1 cellular context compared by ENCODE assay signal in the genomic region with DNA sequence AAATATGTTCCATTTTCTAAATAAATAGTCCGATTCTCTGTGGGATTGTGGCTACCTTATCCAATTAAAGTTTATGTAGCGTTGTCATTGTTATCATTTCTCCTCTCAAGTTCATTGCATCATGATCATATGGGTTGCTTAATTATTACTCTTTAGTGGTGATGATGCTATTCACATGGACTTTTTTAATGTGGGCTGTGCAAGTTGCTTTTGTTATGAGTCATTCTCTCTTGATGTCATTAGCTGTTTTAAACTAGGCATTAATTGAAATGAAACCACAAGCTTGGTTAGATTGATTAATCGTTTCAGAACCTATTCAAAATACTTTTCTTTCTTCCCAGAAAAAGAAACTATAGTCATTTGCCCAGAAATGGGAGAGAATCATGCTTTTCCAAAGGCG.
A peak's percentile ranks its signal among the peaks of the same experiment; 100 is the strongest.
TF ChIP-seq lines count a peak whose summit lies in the region.

No MANE protein-coding gene starts in this region.

TF ChIP-seq in A549, 52 proteins besides CTCF, POLR2A, EP300 and RAD21 (continued from another document):
- TF ChIP-seq, protein P1, sequence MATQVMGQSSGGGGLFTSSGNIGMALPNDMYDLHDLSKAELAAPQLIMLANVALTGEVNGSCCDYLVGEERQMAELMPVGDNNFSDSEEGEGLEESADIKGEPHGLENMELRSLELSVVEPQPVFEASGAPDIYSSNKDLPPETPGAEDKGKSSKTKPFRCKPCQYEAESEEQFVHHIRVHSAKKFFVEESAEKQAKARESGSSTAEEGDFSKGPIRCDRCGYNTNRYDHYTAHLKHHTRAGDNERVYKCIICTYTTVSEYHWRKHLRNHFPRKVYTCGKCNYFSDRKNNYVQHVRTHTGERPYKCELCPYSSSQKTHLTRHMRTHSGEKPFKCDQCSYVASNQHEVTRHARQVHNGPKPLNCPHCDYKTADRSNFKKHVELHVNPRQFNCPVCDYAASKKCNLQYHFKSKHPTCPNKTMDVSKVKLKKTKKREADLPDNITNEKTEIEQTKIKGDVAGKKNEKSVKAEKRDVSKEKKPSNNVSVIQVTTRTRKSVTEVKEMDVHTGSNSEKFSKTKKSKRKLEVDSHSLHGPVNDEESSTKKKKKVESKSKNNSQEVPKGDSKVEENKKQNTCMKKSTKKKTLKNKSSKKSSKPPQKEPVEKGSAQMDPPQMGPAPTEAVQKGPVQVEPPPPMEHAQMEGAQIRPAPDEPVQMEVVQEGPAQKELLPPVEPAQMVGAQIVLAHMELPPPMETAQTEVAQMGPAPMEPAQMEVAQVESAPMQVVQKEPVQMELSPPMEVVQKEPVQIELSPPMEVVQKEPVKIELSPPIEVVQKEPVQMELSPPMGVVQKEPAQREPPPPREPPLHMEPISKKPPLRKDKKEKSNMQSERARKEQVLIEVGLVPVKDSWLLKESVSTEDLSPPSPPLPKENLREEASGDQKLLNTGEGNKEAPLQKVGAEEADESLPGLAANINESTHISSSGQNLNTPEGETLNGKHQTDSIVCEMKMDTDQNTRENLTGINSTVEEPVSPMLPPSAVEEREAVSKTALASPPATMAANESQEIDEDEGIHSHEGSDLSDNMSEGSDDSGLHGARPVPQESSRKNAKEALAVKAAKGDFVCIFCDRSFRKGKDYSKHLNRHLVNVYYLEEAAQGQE (IDR thresholded peaks at IDR 0.05): no peak
- TF ChIP-seq FOXS1 (CRISPR knock-in tag; IDR thresholded peaks at IDR 0.05) (no peak), CEBPB (IDR thresholded peaks at IDR 0.05) (peak; percentile 14 to 71; a peak in 2 of 4 replicates), BHLHE40 (IDR thresholded peaks at IDR 0.05; ENCODE audit: low read depth, low read length) (no peak), NFE2L2 (conservative IDR thresholded peaks at IDR 0.05; ENCODE audit: low read length) (no peak), HEYL (CRISPR knock-in tag; IDR thresholded peaks at IDR 0.05) (no peak), CBX8 (IDR thresholded peaks at IDR 0.05) (no peak), ZFP36 (IDR thresholded peaks at IDR 0.05; ENCODE audit: borderline replicate concordance, partially characterized antibody) (no peak), CHD4 (IDR thresholded peaks at IDR 0.05; ENCODE audit: borderline replicate concordance) (no peak), MAFK (IDR thresholded peaks at IDR 0.05; ENCODE audit: partially characterized antibody) (no peak), NR3C1 (IDR thresholded peaks at IDR 0.05) (no peak), JUNB (IDR thresholded peaks at IDR 0.05) (0 out of 2 replicates have a peak, but pooled peaks have one; percentile 15), ZNF302 (CRISPR knock-in tag; IDR thresholded peaks at IDR 0.05) (no peak), GATA3 (IDR thresholded peaks at IDR 0.05; ENCODE audit: borderline replicate concordance) (peak; percentile 32; the same call in 1 of the 2 replicates), HOXA7 (CRISPR knock-in tag; IDR thresholded peaks at IDR 0.05) (no peak), RARB (CRISPR knock-in tag; IDR thresholded peaks at IDR 0.05) (no peak), EHF (CRISPR knock-in tag; IDR thresholded peaks at IDR 0.05) (no peak), EHMT2 (IDR thresholded peaks at IDR 0.05; ENCODE audit: low read depth) (no peak), RFX5 (IDR thresholded peaks at IDR 0.05) (no peak), RNF2 (IDR thresholded peaks at IDR 0.05; ENCODE audit: borderline replicate concordance, low read depth) (no peak), CHD2 (IDR thresholded peaks at IDR 0.05; ENCODE audit: low read length, partially characterized antibody) (no peak), FOSL2 (IDR thresholded peaks at IDR 0.05) (no peak), FOSL2 (CRISPR knock-in tag; IDR thresholded peaks at IDR 0.05) (peak; percentile 78), MYC (IDR thresholded peaks at IDR 0.05; ENCODE audit: borderline replicate concordance, low read length) (no peak), HOXB5 (CRISPR knock-in tag; IDR thresholded peaks at IDR 0.05) (no peak)
- TF ChIP-seq, protein P2, sequence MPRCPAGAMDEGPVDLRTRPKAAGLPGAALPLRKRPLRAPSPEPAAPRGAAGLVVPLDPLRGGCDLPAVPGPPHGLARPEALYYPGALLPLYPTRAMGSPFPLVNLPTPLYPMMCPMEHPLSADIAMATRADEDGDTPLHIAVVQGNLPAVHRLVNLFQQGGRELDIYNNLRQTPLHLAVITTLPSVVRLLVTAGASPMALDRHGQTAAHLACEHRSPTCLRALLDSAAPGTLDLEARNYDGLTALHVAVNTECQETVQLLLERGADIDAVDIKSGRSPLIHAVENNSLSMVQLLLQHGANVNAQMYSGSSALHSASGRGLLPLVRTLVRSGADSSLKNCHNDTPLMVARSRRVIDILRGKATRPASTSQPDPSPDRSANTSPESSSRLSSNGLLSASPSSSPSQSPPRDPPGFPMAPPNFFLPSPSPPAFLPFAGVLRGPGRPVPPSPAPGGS (IDR thresholded peaks at IDR 0.05): no peak
- TF ChIP-seq, protein P3, sequence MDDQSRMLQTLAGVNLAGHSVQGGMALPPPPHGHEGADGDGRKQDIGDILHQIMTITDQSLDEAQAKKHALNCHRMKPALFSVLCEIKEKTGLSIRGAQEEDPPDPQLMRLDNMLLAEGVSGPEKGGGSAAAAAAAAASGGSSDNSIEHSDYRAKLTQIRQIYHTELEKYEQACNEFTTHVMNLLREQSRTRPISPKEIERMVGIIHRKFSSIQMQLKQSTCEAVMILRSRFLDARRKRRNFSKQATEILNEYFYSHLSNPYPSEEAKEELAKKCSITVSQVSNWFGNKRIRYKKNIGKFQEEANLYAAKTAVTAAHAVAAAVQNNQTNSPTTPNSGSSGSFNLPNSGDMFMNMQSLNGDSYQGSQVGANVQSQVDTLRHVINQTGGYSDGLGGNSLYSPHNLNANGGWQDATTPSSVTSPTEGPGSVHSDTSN (IDR thresholded peaks at IDR 0.05): no peak
- TF ChIP-seq, protein P4, sequence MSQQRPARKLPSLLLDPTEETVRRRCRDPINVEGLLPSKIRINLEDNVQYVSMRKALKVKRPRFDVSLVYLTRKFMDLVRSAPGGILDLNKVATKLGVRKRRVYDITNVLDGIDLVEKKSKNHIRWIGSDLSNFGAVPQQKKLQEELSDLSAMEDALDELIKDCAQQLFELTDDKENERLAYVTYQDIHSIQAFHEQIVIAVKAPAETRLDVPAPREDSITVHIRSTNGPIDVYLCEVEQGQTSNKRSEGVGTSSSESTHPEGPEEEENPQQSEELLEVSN (IDR thresholded peaks at IDR 0.05; ENCODE audit: borderline replicate concordance, low read depth): no peak
- TF ChIP-seq, protein P5, sequence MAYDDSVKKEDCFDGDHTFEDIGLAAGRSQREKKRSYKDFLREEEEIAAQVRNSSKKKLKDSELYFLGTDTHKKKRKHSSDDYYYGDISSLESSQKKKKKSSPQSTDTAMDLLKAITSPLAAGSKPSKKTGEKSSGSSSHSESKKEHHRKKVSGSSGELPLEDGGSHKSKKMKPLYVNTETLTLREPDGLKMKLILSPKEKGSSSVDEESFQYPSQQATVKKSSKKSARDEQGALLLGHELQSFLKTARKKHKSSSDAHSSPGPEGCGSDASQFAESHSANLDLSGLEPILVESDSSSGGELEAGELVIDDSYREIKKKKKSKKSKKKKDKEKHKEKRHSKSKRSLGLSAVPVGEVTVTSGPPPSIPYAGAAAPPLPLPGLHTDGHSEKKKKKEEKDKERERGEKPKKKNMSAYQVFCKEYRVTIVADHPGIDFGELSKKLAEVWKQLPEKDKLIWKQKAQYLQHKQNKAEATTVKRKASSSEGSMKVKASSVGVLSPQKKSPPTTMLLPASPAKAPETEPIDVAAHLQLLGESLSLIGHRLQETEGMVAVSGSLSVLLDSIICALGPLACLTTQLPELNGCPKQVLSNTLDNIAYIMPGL (CRISPR knock-in tag; IDR thresholded peaks at IDR 0.05; ENCODE audit: borderline replicate concordance): no peak
- TF ChIP-seq, protein P6, sequence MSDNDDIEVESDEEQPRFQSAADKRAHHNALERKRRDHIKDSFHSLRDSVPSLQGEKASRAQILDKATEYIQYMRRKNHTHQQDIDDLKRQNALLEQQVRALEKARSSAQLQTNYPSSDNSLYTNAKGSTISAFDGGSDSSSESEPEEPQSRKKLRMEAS (IDR thresholded peaks at IDR 0.05): no peak; the same call in 1 of the 2 replicates
